22 cellular contexts compared by ENCODE assay signal in genomic region chr10:52064084-52064845, GRCh38.
DNase-seq lines count a peak whose midpoint lies in the region; ATAC-seq, FAIRE-seq and TF ChIP-seq lines count a peak whose summit lies in the region.
"Had no signal": no experiment of that assay in that cellular context is flagged by ENCODE, and none has a peak within 500 bp of the region (broad histone marks: within the 10 kb centered on the region; RNA-seq: fewer than 3 reads in every experiment).

No MANE protein-coding gene starts in this region.

- H3K27me3 ChIP-seq in left ventricle myocardium inferior (ENCODE audit: low read depth) (no peaks in the 10 kb centered on the region), spleen (replicated peaks in 1 of 7) (no peaks in the 10 kb centered on the region)
- H3K27me3 ChIP-seq: Peyer's patch had no signal

- peak; percentile 72 for FAIRE-seq in urothelium cell line (lab: Jason Lieb, UNC)
- FAIRE-seq: GM19239 had no signal

- no peak for TF ChIP-seq CTCF in left ventricle myocardium inferior (IDR thresholded peaks at IDR 0.05; ENCODE audit: borderline replicate concordance)
- TF ChIP-seq CTCF in spleen (IDR thresholded peaks at IDR 0.05 in 8 of 11, conservative IDR thresholded peaks at IDR 0.05 in 3 of 11): no peak

- ATAC-seq in Right ventricle myocardium inferior (peak; percentile 28), left ventricle myocardium superior (peak; percentile 74), GM21529 (IDR thresholded peaks at IDR 0.05; ENCODE audit: unreplicated experiment) (no peak), HG02588 (IDR thresholded peaks at IDR 0.05; ENCODE audit: unreplicated experiment) (no peak)
- ATAC-seq: GM23338, HCT116 had no signal

- H3K36me3 ChIP-seq in left ventricle myocardium inferior: no peaks in the 10 kb centered on the region
- H3K36me3 ChIP-seq in spleen: no peaks in the 10 kb centered on the region
- H3K36me3 ChIP-seq: Peyer's patch had no signal

- no peaks in the 10 kb centered on the region for H3K9me3 ChIP-seq in left ventricle myocardium inferior (replicated peaks)
- no peaks in the 10 kb centered on the region for H3K9me3 ChIP-seq in spleen
- H3K9me3 ChIP-seq: Peyer's patch had no signal

- TF ChIP-seq POLR2A in spleen (IDR thresholded peaks at IDR 0.05): no peak

- intact Hi-C loops in Right ventricle myocardium inferior (cut with DNase I): no loop called here
- intact Hi-C loops in left ventricle myocardium inferior (cut with micrococcal nuclease): no loop called here
- intact Hi-C loops in left ventricle myocardium superior (cut with micrococcal nuclease): no loop called here
- intact Hi-C loops in spleen (cut with DNase I; ENCODE audit: low total_unique reads): no loop called here

- H3K4me3 ChIP-seq in left ventricle myocardium inferior (no peak overlapping the region), spleen (no peak overlapping the region)
- H3K4me3 ChIP-seq: GM23338, Peyer's patch had no signal

- WGBS in spleen, 5 donors: 60 to 89% (median 82%) methylated on average over 3 to 9 of the region's 9 CpGs

- H3K4me1 ChIP-seq in left ventricle myocardium inferior (peaks cover 9% of the 10 kb centered on the region), spleen (no peaks in the 10 kb centered on the region)
- H3K4me1 ChIP-seq: Peyer's patch had no signal

- DNase-seq in Right ventricle myocardium inferior (ENCODE audit: missing footprints) (peak; percentile 37), left ventricle myocardium inferior (no peak), left ventricle myocardium superior (peak; percentile 31), spleen (peak; percentile 68), urothelium cell line (ENCODE audit: low spot score) (no peak), NCI-H69 (lab: John Stamatoyannopoulos, UW) (no peak)
- DNase-seq: COR-L47; GDM1; NCI-H1092 treated with DMSO at 0.1 percent for 48 hours; NCI-H146; NCI-H2029 treated with DMSO at 0.1 percent for 48 hours; NCI-H2171; NCI-H446 treated with DMSO at 0.1 percent for 48 hours; NCI-H748 treated with DMSO at 0.1 percent for 48 hours; NK-92 treated with Interleukin-12 subunit alpha and Interleukin-12 subunit beta, amount 100 ng/mL, for 24 hours; Peyer's patch; SHP77 treated with DMSO at 0.1 percent for 48 hours had no signal

- no peak overlapping the region for H3K27ac ChIP-seq in left ventricle myocardium inferior (replicated peaks)
- H3K27ac ChIP-seq in spleen: no peak overlapping the region
- H3K27ac ChIP-seq: Peyer's patch had no signal

Comparison
In these comparisons a context has a peak if more than half of its experiments do, and no peak if none do; other contexts are left out.
1. DNase-seq: peak in Right ventricle myocardium inferior (single experiment), left ventricle myocardium superior (single experiment) and spleen (single experiment); none in left ventricle myocardium inferior (single experiment), urothelium cell line (single experiment) and NCI-H69 (single experiment).
2. ATAC-seq: peak in Right ventricle myocardium inferior (single experiment) and left ventricle myocardium superior (single experiment); none in GM21529 (single experiment) and HG02588 (single experiment).